Comparison of ENCODE assay signal across 3 cellular contexts in the genomic region with DNA sequence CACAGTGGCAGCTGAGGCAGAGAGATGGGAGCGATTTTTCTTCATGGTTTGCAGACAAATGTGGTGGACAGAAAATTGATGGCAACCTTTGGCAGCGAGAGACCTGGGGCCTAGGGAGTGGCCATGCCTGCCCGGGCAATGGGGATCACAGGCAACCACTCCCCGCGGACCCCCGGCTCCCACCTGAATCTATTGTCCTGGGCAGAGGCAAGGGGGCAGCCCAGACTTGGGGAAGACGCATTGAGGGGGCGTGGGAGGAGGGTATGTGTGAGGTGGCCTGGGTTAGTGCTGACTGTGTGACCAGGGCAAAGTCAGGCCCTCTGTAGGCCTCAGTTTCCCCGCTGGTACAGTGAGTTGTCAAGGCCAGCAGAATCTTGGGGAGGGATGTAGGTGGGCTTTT.
"Had no signal": no experiment of that assay in that cellular context is flagged by ENCODE, and none has a peak within 500 bp of the region (broad histone marks: within the 10 kb centered on the region; RNA-seq: fewer than 3 reads in every experiment).

No MANE protein-coding gene starts in this region.

- ATAC-seq: GM12878 had no signal

- DNase-seq: GDM1, GF-D8 had no signal

- H3K4me3 ChIP-seq: GM12878 had no signal
